7 cellular contexts compared by ENCODE assay signal in the genomic region with DNA sequence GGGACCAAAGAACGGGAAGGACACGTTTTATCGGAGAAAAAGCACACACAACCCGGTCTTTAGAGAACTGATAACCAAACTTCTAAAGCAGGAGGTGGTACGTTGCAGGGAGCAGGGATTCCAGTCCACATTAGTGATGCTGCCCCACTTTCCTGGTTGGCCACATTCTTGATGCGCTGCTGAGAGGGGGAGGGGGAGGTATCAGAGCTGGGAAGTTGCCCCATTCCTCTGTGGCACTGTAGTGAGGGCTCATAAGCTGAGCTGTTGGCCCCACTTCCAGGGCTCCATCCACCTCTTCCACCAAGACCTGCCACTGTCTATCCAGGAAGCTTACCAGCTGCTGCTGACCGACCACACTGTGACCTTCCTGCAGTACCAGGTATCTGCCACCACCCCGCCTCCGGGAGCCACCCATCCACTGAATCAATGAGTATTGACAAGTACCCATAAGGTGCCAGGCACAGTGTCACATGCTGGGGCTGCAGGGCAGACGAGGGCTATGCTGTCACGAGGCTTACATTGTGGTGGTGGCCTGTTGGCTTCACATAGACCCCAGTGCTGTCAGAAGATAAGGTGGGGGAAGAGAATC. TPM values are rescaled to one million over a fixed set of nuclear protein-coding genes. Genes with fewer than 3 reads are reported as not detected.
DNase-seq lines count a peak whose midpoint lies in the region; ATAC-seq and TF ChIP-seq lines count a peak whose summit lies in the region.

No MANE protein-coding gene starts in this region.

- H3K4me1 Mint-ChIP-seq in GM23338, result peaks cover 27% of the 10 kb centered on the region
- H3K4me1 Mint-ChIP-seq in natural killer cell treated with Interleukin-12 subunit alpha and Interleukin-12 subunit beta and Interleukin-15 and Interleukin-18, amount 100 ng/mL, for 72 hours (ENCODE audit: low read depth in 2 of 2), result peaks cover 21 to 23% of the 10 kb centered on the region in 2 donors

- peak overlapping the region; percentile 92 for H3K4me3 Mint-ChIP-seq in GM23338
- peak overlapping the region; percentile 89 for H3K4me3 Mint-ChIP-seq in natural killer cell treated with Interleukin-12 subunit alpha and Interleukin-12 subunit beta and Interleukin-15 and Interleukin-18, amount 100 ng/mL, for 72 hours

- H3K79me2 ChIP-seq in GM23338 (replicated peaks; ENCODE audit: insufficient read depth), result peaks cover 29% of the 10 kb centered on the region

- TF ChIP-seq CTCF in GM23338 (conservative IDR thresholded peaks at IDR 0.05; ENCODE audit: low read depth in 2 of 2), result 0 out of 4 replicates have a peak, but pooled peaks of 1 of the 2 experiments have one; percentile 21

- no peak overlapping the region for H3K27ac Mint-ChIP-seq in GM23338
- H3K27ac Mint-ChIP-seq in natural killer cell treated with Interleukin-12 subunit alpha and Interleukin-12 subunit beta and Interleukin-15 and Interleukin-18, amount 100 ng/mL, for 72 hours, result peak overlapping the region; percentile 54 to 65

- H3K27me3 ChIP-seq in GM23338 (ENCODE audit: insufficient read depth), result no peaks in the 10 kb centered on the region
- H3K27me3 ChIP-seq in SJCRH30, result no peaks in the 10 kb centered on the region
- H3K27me3 ChIP-seq in duodenal mucosa (ENCODE audit: control insufficient read depth in 1 of 2, insufficient read depth in 2 of 2, low read length in 2 of 2), result no peaks in the 10 kb centered on the region

- no peaks in the 10 kb centered on the region; the same call in 2 of the 3 replicates for H3K9me3 Mint-ChIP-seq in GM23338
- no peaks in the 10 kb centered on the region for H3K9me3 Mint-ChIP-seq in natural killer cell treated with Interleukin-12 subunit alpha and Interleukin-12 subunit beta and Interleukin-15 and Interleukin-18, amount 100 ng/mL, for 72 hours

- ATAC-seq in GM23338 (peak; percentile 2), GM18861 (IDR thresholded peaks at IDR 0.05; ENCODE audit: unreplicated experiment) (no peak)
- ATAC-seq in natural killer cell treated with Interleukin-12 subunit alpha and Interleukin-12 subunit beta and Interleukin-15 and Interleukin-18, amount 100 ng/mL, for 72 hours, result no peak

- peak overlapping the region; percentile 98 for H3K4me3 ChIP-seq in GM23338
- peak overlapping the region; percentile 95 for H3K4me3 ChIP-seq in SJCRH30
- H3K4me3 ChIP-seq in duodenal mucosa (ENCODE audit: low read depth in 1 of 2, low read length in 2 of 2), result peak overlapping the region; percentile 69 to 79

- peaks cover 12% of the 10 kb centered on the region for H4K20me1 ChIP-seq in GM23338 (replicated peaks; ENCODE audit: insufficient read depth)

- no peaks in the 10 kb centered on the region for H3K9me3 ChIP-seq in SJCRH30 (replicated peaks)
- H3K9me3 ChIP-seq in duodenal mucosa (ENCODE audit: control insufficient read depth in 1 of 2, low read length in 2 of 2), result no peaks in the 10 kb centered on the region

- H3F3A ChIP-seq in GM23338 (replicated peaks; ENCODE audit: low read depth), result no peaks in the 10 kb centered on the region

- H2AFZ ChIP-seq in GM23338, result no peak overlapping the region

- peak; percentile 59 for DNase-seq in GM23338 (ENCODE audit: low spot score)
- peak in 1 of 2 experiments; percentile 29 for DNase-seq in SJCRH30
- DNase-seq in natural killer cell treated with Interleukin-12 subunit alpha and Interleukin-12 subunit beta and Interleukin-15 and Interleukin-18, amount 100 ng/mL, for 72 hours (ENCODE audit: low spot score), result no peak
- DNase-seq in glomerular visceral epithelial cell (ENCODE audit: extremely low spot score), result no peak
- no peak for DNase-seq in NCI-H2029 treated with DMSO at 0.1 percent for 48 hours (lab: John Stamatoyannopoulos, UW)

- peaks cover 18% of the 10 kb centered on the region for H3K36me3 ChIP-seq in GM23338 (ENCODE audit: insufficient read depth)
- peaks cover 14% of the 10 kb centered on the region for H3K36me3 ChIP-seq in SJCRH30
- H3K36me3 ChIP-seq in duodenal mucosa (ENCODE audit: control insufficient read depth in 1 of 2, insufficient read depth in 2 of 2, low read length in 2 of 2), result peaks cover 10 to 25% of the 10 kb centered on the region in 2 donors

- H3K36me3 Mint-ChIP-seq in GM23338 (ENCODE audit: low read depth), result peaks cover 40% of the 10 kb centered on the region
- peaks cover 10% of the 10 kb centered on the region for H3K36me3 Mint-ChIP-seq in natural killer cell treated with Interleukin-12 subunit alpha and Interleukin-12 subunit beta and Interleukin-15 and Interleukin-18, amount 100 ng/mL, for 72 hours

- H3K4me1 ChIP-seq in GM23338 (ENCODE audit: insufficient read depth) (peaks cover 7% of the 10 kb centered on the region; the same call in 1 of the 2 replicates), SJCRH30 (no peaks in the 10 kb centered on the region), duodenal mucosa (ENCODE audit: control insufficient read depth in 1 of 2, insufficient read depth in 2 of 2, low read length in 2 of 2) (peaks cover 22 to 33% of the 10 kb centered on the region in 2 donors)

- H3K4me2 ChIP-seq in GM23338, result peak overlapping the region; percentile 97

- H3K9me2 ChIP-seq in GM23338 (ENCODE audit: insufficient read depth), result no peaks in the 10 kb centered on the region

- H3K27ac ChIP-seq in GM23338 (ENCODE audit: low read depth) (no peak overlapping the region), SJCRH30 (no peak overlapping the region; the same call in 1 of the 2 replicates), duodenal mucosa (ENCODE audit: low read depth, low read length) (no peak overlapping the region)

- peak overlapping the region; percentile 27 to 62 for H3K9ac ChIP-seq in duodenal mucosa (ENCODE audit: low read depth in 1 of 2, low read length in 2 of 2)

- H3K27me3 Mint-ChIP-seq in GM23338 (ENCODE audit: insufficient read depth, low read depth, poor library complexity), result peaks cover 16% of the 10 kb centered on the region
- H3K27me3 Mint-ChIP-seq in natural killer cell treated with Interleukin-12 subunit alpha and Interleukin-12 subunit beta and Interleukin-15 and Interleukin-18, amount 100 ng/mL, for 72 hours, result no peaks in the 10 kb centered on the region

TF ChIP-seq in GM23338, 12 proteins besides CTCF, POLR2A, EP300 and RAD21 (continues in another document):
- TF ChIP-seq NANOG (IDR thresholded peaks at IDR 0.05; ENCODE audit: borderline replicate concordance), result no peak
- TF ChIP-seq STAT1 (IDR thresholded peaks at IDR 0.05; ENCODE audit: unreplicated experiment), result no peak

RNA-seq across cellular contexts. Expression of a gene that starts 1.0 kb away (rescaled TPM):
- total RNA-seq in GM23338 (2014; rRNA removed; shearing (Covaris generic)), result 61.9 and 62.5 TPM in 2 replicates
- polyA plus RNA-seq in GM23338 (2016; fragmentation: Nextera tagmentation; extraction: Ambion mirVana), result 45.9 and 48.2 TPM in 2 replicates
- total RNA-seq in SJCRH30 (2014; rRNA removed; shearing (Covaris generic)), result 34.3 and 44.8 TPM in 2 replicates
- 100 to 1,000 TPM in 1 of 2 donors, 10 to 100 TPM in 1; 37.5 to 106 TPM for total RNA-seq in natural killer cell treated with Interleukin-12 subunit alpha and Interleukin-12 subunit beta and Interleukin-15 and Interleukin-18, amount 100 ng/mL, for 72 hours

RNA-seq across cellular contexts. Expression of a gene that starts 2.0 kb away (rescaled TPM):
- 17.7 and 21.5 TPM in 2 replicates for total RNA-seq in GM23338 (2014; rRNA removed; shearing (Covaris generic))
- polyA plus RNA-seq in GM23338 (2016; fragmentation: Nextera tagmentation; extraction: Ambion mirVana), result 4.7 and 4.9 TPM in 2 replicates
- 6.9 and 9.3 TPM in 2 replicates for total RNA-seq in SJCRH30 (2014; rRNA removed; shearing (Covaris generic))
- under 1 TPM; 0.33 to 0.98 TPM for total RNA-seq in natural killer cell treated with Interleukin-12 subunit alpha and Interleukin-12 subunit beta and Interleukin-15 and Interleukin-18, amount 100 ng/mL, for 72 hours

RNA-seq across cellular contexts. Expression of a gene that starts 8.1 kb away (rescaled TPM):
- total RNA-seq in GM23338 (2014; rRNA removed; shearing (Covaris generic)), result 63.9 and 78.5 TPM in 2 replicates
- 62.5 and 71.9 TPM in 2 replicates for polyA plus RNA-seq in GM23338 (2016; fragmentation: Nextera tagmentation; extraction: Ambion mirVana)
- not detected in 2 replicates for total RNA-seq in SJCRH30 (2014; rRNA removed; shearing (Covaris generic))
- total RNA-seq in natural killer cell treated with Interleukin-12 subunit alpha and Interleukin-12 subunit beta and Interleukin-15 and Interleukin-18, amount 100 ng/mL, for 72 hours, result 10 to 100 TPM; 21.4 to 34.1 TPM

Comparison
In these comparisons a context has a peak if more than half of its experiments do, and no peak if none do; other contexts are left out.
1. RNA of a gene that starts 8.1 kb away (total RNA-seq): 63.9 to 78.5 TPM in GM23338 and 21.4 to 34.1 TPM in natural killer cell treated with Interleukin-12 subunit alpha and Interleukin-12 subunit beta and Interleukin-15 and Interleukin-18, amount 100 ng/mL, for 72 hours; not detected in SJCRH30; every median in the first group is over 10 times any median in the second.
2. Peak in every context shown above with its lines, with median percentiles within 50 percentile points of each other: H3K4me3 ChIP-seq.